18 cellular contexts compared by ENCODE assay signal in the genomic region with DNA sequence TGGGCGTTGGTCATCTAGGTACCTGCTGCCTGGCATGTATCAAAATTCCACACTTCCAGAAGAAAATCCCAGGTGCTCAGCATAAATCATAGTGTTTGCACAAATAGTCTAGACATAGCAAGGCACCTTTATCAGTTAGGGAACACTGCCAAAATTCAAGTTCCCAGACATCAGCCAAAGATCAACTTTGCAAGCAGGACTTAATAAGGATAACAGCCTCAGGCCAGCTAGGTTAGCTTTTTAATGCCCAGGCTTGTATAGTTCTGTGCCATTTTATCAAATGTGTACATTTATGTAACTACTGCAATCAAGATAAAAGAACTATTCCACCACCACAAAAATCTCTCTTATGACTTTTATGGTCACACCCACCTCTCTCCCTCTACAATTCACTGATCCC. TPM values are rescaled to one million over a fixed set of nuclear protein-coding genes. Genes with fewer than 3 reads are reported as not detected.
DNase-seq lines count a peak whose midpoint lies in the region; ATAC-seq, FAIRE-seq and TF ChIP-seq lines count a peak whose summit lies in the region.
"Had no signal": no experiment of that assay in that cellular context is flagged by ENCODE, and none has a peak within 500 bp of the region (broad histone marks: within the 10 kb centered on the region; RNA-seq: fewer than 3 reads in every experiment).

No MANE protein-coding gene starts in this region.

- intact Hi-C loops in right lobe of liver (cut with DNase I) = no loop called here
- intact Hi-C loops in HepG2 (cut with micrococcal nuclease; ENCODE audit: unreplicated experiment) = no loop called here
- intact Hi-C loops in left lung (cut with DNase I) = no loop called here

- no peak for TF ChIP-seq RAD21 in HepG2 (CRISPR knock-in tag; IDR thresholded peaks at IDR 0.05)

- 88% methylated on average over 1 of the region's 1 CpG for WGBS in right lobe of liver (ENCODE audit: insufficient coverage, low coverage, low lambda C conversion rate, missing lambda C conversion rate)
- 93% methylated on average over 1 of the region's 1 CpG for WGBS in HepG2 (ENCODE audit: low lambda C conversion rate)

- peaks cover 8% of the 10 kb centered on the region for H3K36me3 Mint-ChIP-seq in astrocyte (ENCODE audit: low read depth, unreplicated experiment)

- H4K20me1 ChIP-seq in HepG2 (ENCODE audit: insufficient read depth, low read length) (no peaks in the 10 kb centered on the region), astrocyte (ENCODE audit: insufficient read depth, low read length) (no peaks in the 10 kb centered on the region)

- POLR2A ChIA-PET in HepG2 (lab: Yijun Ruan, JAX) = no interaction called here

- H3K79me2 ChIP-seq in HepG2 (ENCODE audit: insufficient read depth, low read length) (no peaks in the 10 kb centered on the region), astrocyte (ENCODE audit: insufficient read depth, low read length) (no peaks in the 10 kb centered on the region)

- DNase-seq in right lobe of liver (no peak), HepG2 (ENCODE audit: low spot score) (no peak), astrocyte (ENCODE audit: low read depth) (peak; percentile 16), left lung (no peak), H54 (ENCODE audit: insufficient read length, low spot score) (no peak)
- DNase-seq in NK-92 treated with Interleukin-12 subunit alpha and Interleukin-12 subunit beta, amount 100 ng/mL, for 24 hours (lab: John Stamatoyannopoulos, UW) = no peak
- DNase-seq: BE2C, DMS79 treated with DMSO at 0.1 percent for 48 hours, HCEC 1CT, NCI-H1417 treated with DMSO at 0.1 percent for 48 hours, NCI-H187, NCI-H69, SJCRH30 had no signal

- no peaks in the 10 kb centered on the region for H3K27me3 ChIP-seq in right lobe of liver
- no peaks in the 10 kb centered on the region for H3K27me3 ChIP-seq in HepG2 (ENCODE audit: control insufficient read depth in 1 of 2, insufficient read depth in 2 of 2, low read length in 2 of 2)
- H3K27me3 ChIP-seq in astrocyte (ENCODE audit: insufficient read depth, low read length) = no peaks in the 10 kb centered on the region
- H3K27me3 ChIP-seq in left lung = no peaks in the 10 kb centered on the region
- H3K27me3 ChIP-seq: BE2C, SJCRH30 had no signal

- H3K4me1 Mint-ChIP-seq in astrocyte (ENCODE audit: low read depth, unreplicated experiment) = peaks cover 7% of the 10 kb centered on the region
- H3K4me1 Mint-ChIP-seq: GM23338, IgD-negative memory B cell had no signal

- H3K36me3 ChIP-seq in right lobe of liver (no peaks in the 10 kb centered on the region), HepG2 (replicated peaks in 1 of 2; ENCODE audit: control insufficient read depth in 1 of 2, insufficient read depth in 2 of 2, low read length in 2 of 2) (no peaks in the 10 kb centered on the region; a peak in 2 of 5 replicates), astrocyte (ENCODE audit: insufficient read depth, low read length) (no peaks in the 10 kb centered on the region), left lung (no peaks in the 10 kb centered on the region)
- H3K36me3 ChIP-seq: BE2C had no signal

- no peaks in the 10 kb centered on the region for H3K9me3 ChIP-seq in right lobe of liver
- no peaks in the 10 kb centered on the region for H3K9me3 ChIP-seq in HepG2 (ENCODE audit: low read length)
- H3K9me3 ChIP-seq in astrocyte (ENCODE audit: insufficient read depth, low read depth, low read length) = no peaks in the 10 kb centered on the region
- no peaks in the 10 kb centered on the region for H3K9me3 ChIP-seq in left lung
- H3K9me3 ChIP-seq: BE2C, SJCRH30 had no signal

- CTCF ChIA-PET in HepG2 (lab: Yijun Ruan, JAX; ENCODE audit: low intra/inter-chr PET ratio, low total read pairs) = no interaction called here

- H3K4me1 ChIP-seq in right lobe of liver (no peaks in the 10 kb centered on the region), HepG2 (ENCODE audit: insufficient read depth, low read length) (no peaks in the 10 kb centered on the region), astrocyte (ENCODE audit: insufficient read depth, low read length) (no peaks in the 10 kb centered on the region), left lung (no peaks in the 10 kb centered on the region)
- H3K4me1 ChIP-seq: BE2C, SJCRH30 had no signal

- H3K9ac ChIP-seq in HepG2 (ENCODE audit: insufficient read depth, low read depth, low read length) = no peak overlapping the region
- H3K9ac ChIP-seq in astrocyte (ENCODE audit: low read length) = no peak overlapping the region

- H3K9me3 Mint-ChIP-seq in astrocyte (ENCODE audit: unreplicated experiment) = no peaks in the 10 kb centered on the region
- H3K9me3 Mint-ChIP-seq: GM23338 had no signal

- no TSS peak for BruUV-seq in HepG2 (replicated peaks; lab: Mats Ljungman, UMichigan)

- H3K27ac Mint-ChIP-seq in astrocyte (ENCODE audit: unreplicated experiment) = no peak overlapping the region
- H3K27ac Mint-ChIP-seq: GM23338, IgD-negative memory B cell had no signal

- H3K27ac ChIP-seq in right lobe of liver (no peak overlapping the region), HepG2 (ENCODE audit: extremely low read length, insufficient read depth, low read length) (no peak overlapping the region), astrocyte (ENCODE audit: low read depth, low read length) (no peak overlapping the region), left lung (no peak overlapping the region)
- H3K27ac ChIP-seq: RWPE1, SJCRH30 had no signal

- H3K4me3 Mint-ChIP-seq in astrocyte (ENCODE audit: unreplicated experiment) = no peak overlapping the region
- H3K4me3 Mint-ChIP-seq: GM23338, IgD-negative memory B cell had no signal

- ATAC-seq in right lobe of liver = peak in 3 of 4 donors; percentile 39 to 57 (median 49)
- ATAC-seq in HepG2 = no peak
- ATAC-seq in left lung = peak; percentile 50
- ATAC-seq in HG03135 (IDR thresholded peaks at IDR 0.05; ENCODE audit: unreplicated experiment) = no peak
- ATAC-seq: GM12878, GM23338 had no signal

- no peaks in the 10 kb centered on the region for H3K27me3 Mint-ChIP-seq in astrocyte (ENCODE audit: low read depth, unreplicated experiment)
- H3K27me3 Mint-ChIP-seq: IgD-negative memory B cell had no signal

- no peak overlapping the region for H2AFZ ChIP-seq in HepG2 (ENCODE audit: low read length)
- H2AFZ ChIP-seq in astrocyte (ENCODE audit: low read depth, low read length) = no peak overlapping the region
- H2AFZ ChIP-seq: GM23338 had no signal

- H3K4me3 ChIP-seq in right lobe of liver = no peak overlapping the region
- no peak overlapping the region for H3K4me3 ChIP-seq in HepG2 (replicated peaks in 1 of 3; ENCODE audit: insufficient read depth in 1 of 3, low read depth in 2 of 3, low read length in 3 of 3)
- H3K4me3 ChIP-seq in astrocyte (ENCODE audit: insufficient read depth, low read depth, low read length) = no peak overlapping the region
- H3K4me3 ChIP-seq in left lung = no peak overlapping the region
- H3K4me3 ChIP-seq: GM12878, GM23338, SJCRH30 had no signal

- no peak for TF ChIP-seq CTCF in right lobe of liver (IDR thresholded peaks at IDR 0.05)
- no peak for TF ChIP-seq CTCF in HepG2 (CRISPR knock-in tag; IDR thresholded peaks at IDR 0.05)
- no peak for TF ChIP-seq CTCF in astrocyte (IDR thresholded peaks at IDR 0.05; ENCODE audit: insufficient read depth, low read depth, low read length)
- no peak for TF ChIP-seq CTCF in left lung (IDR thresholded peaks at IDR 0.05)

- FAIRE-seq in HepG2 (lab: Jason Lieb, UNC) (no peak), astrocyte (lab: Jason Lieb, UNC) (no peak), H54 (lab: Jason Lieb, UNC) (no peak)
- FAIRE-seq: GM12878 had no signal

- TF ChIP-seq EP300 in HepG2 (IDR thresholded peaks at IDR 0.05; ENCODE audit: low read depth in 2 of 2, low read length in 2 of 2) (no peak), HepG2 (CRISPR knock-in tag; IDR thresholded peaks at IDR 0.05; ENCODE audit: borderline replicate concordance) (no peak)

- no peak for TF ChIP-seq POLR2A in right lobe of liver (IDR thresholded peaks at IDR 0.05)
- TF ChIP-seq POLR2A in HepG2 (IDR thresholded peaks at IDR 0.05; ENCODE audit: insufficient read depth in 1 of 2, low read depth in 2 of 2, low read length in 2 of 2) = no peak
- TF ChIP-seq POLR2A in H54 (IDR thresholded peaks at IDR 0.05; ENCODE audit: low read depth, low read length) = no peak

- in situ Hi-C loops in HepG2 (cut with HindIII; ENCODE audit: extremely low pct_ligation_motif_present, low pct_unique_long_range_greater_than_20kb) = no loop called here

- no peak overlapping the region for H3K4me2 ChIP-seq in HepG2 (ENCODE audit: low read depth, low read length)
- H3K4me2 ChIP-seq in astrocyte (ENCODE audit: low read length) = no peak overlapping the region
- H3K4me2 ChIP-seq: GM23338 had no signal

RNA-seq across cellular contexts. Expression of a gene that starts 30.7 kb away (rescaled TPM):
- total RNA-seq in right lobe of liver (1 to 10 TPM; 2.2 to 5.2 (median 3.0) TPM), HepG2 (2016; rRNA removed; fragmentation: Illumina TruSeq; extraction: Trizol) (17.1 and 17.3 TPM in 2 replicates), astrocyte (10.9 and 12.9 TPM in 2 replicates), left lung (10 to 100 TPM; 11.5 to 12.1 TPM)
- 2.1 and 2.4 TPM in 2 replicates for total RNA-seq in HepG2 (2016; cell fraction: cytosol; rRNA removed; fragmentation: Illumina TruSeq; extraction: Trizol; ENCODE audit: low read depth)
- total RNA-seq in HepG2 (2016; cell fraction: insoluble cytoplasmic fraction; rRNA removed; fragmentation: Illumina TruSeq; extraction: Trizol) = 16.8 and 19.0 TPM in 2 replicates
- total RNA-seq in HepG2 (2016; cell fraction: membrane; rRNA removed; fragmentation: Illumina TruSeq; extraction: Trizol) = 4.5 and 6.3 TPM in 2 replicates
- total RNA-seq in HepG2 (2016; cell fraction: nucleus; rRNA removed; fragmentation: Illumina TruSeq; extraction: Trizol) = 36.5 and 37.8 TPM in 2 replicates
- 8.1 and 11.3 TPM in 2 replicates for polyA plus RNA-seq in HepG2 (2011; rRNA removed)
- polyA plus RNA-seq in HepG2 (2011; cell fraction: cytosol; rRNA removed) = 2.8 and 3.6 TPM in 2 replicates
- polyA plus RNA-seq in HepG2 (2011; cell fraction: nucleus; rRNA removed) = 17.2 and 19.2 TPM in 2 replicates
- polyA plus RNA-seq in HepG2 (2012) = 5.5 and 9.1 TPM in 2 replicates
- polyA plus RNA-seq in HepG2 (2016; cell fraction: cytosol; fragmentation: Illumina TruSeq; extraction: Trizol; ENCODE audit: low read depth) = 0.49 and 0.54 TPM in 2 replicates
- 8.8 and 10.0 TPM in 2 replicates for polyA plus RNA-seq in HepG2 (2016; cell fraction: insoluble cytoplasmic fraction; fragmentation: Illumina TruSeq; extraction: Trizol; ENCODE audit: low read depth)
- 1.0 and 1.3 TPM in 2 replicates for polyA plus RNA-seq in HepG2 (2016; cell fraction: membrane; fragmentation: Illumina TruSeq; extraction: Trizol; ENCODE audit: low read depth)
- polyA plus RNA-seq in HepG2 (2016; cell fraction: nucleus; fragmentation: Illumina TruSeq; extraction: Trizol; ENCODE audit: insufficient read depth, low read depth) = 35.2 and 36.3 TPM in 2 replicates
- polyA minus RNA-seq in HepG2 (2011; rRNA and poly(A)+ RNA removed; ENCODE audit: low replicate concordance) = 0.91 and 4.5 TPM in 2 replicates
- polyA minus RNA-seq in HepG2 (2011; cell fraction: cytosol; rRNA and poly(A)+ RNA removed) = 4.4 and 5.5 TPM in 2 replicates
- polyA minus RNA-seq in HepG2 (2011; cell fraction: nucleus; rRNA and poly(A)+ RNA removed) = 36.3 and 37.2 TPM in 2 replicates

RNA-seq across cellular contexts. Expression of a gene that starts 31.0 kb away (rescaled TPM):
- 1 to 10 TPM in 3 of 6 experiments, under 1 TPM in 3; 0.44 to 3.2 (median 1.3) TPM for total RNA-seq in right lobe of liver
- 36.9 and 54.1 TPM in 2 replicates for total RNA-seq in HepG2 (2016; rRNA removed; fragmentation: Illumina TruSeq; extraction: Trizol)
- 2.1 and 2.4 TPM in 2 replicates for total RNA-seq in HepG2 (2016; cell fraction: cytosol; rRNA removed; fragmentation: Illumina TruSeq; extraction: Trizol; ENCODE audit: low read depth)
- 36.1 and 54.9 TPM in 2 replicates for total RNA-seq in HepG2 (2016; cell fraction: insoluble cytoplasmic fraction; rRNA removed; fragmentation: Illumina TruSeq; extraction: Trizol)
- total RNA-seq in HepG2 (2016; cell fraction: membrane; rRNA removed; fragmentation: Illumina TruSeq; extraction: Trizol) = 8.7 and 10.3 TPM in 2 replicates
- 56.9 and 59.9 TPM in 2 replicates for total RNA-seq in HepG2 (2016; cell fraction: nucleus; rRNA removed; fragmentation: Illumina TruSeq; extraction: Trizol)
- 4.7 and 7.8 TPM in 2 replicates for polyA plus RNA-seq in HepG2 (2011; rRNA removed)
- polyA plus RNA-seq in HepG2 (2011; cell fraction: cytosol; rRNA removed) = 2.7 and 2.9 TPM in 2 replicates
- polyA plus RNA-seq in HepG2 (2011; cell fraction: nucleus; rRNA removed) = 8.3 and 9.3 TPM in 2 replicates
- 3.1 and 6.8 TPM in 2 replicates for polyA plus RNA-seq in HepG2 (2012)
- polyA plus RNA-seq in HepG2 (2016; cell fraction: cytosol; fragmentation: Illumina TruSeq; extraction: Trizol; ENCODE audit: low read depth) = 0.93 and 1.1 TPM in 2 replicates
- 30.7 and 32.8 TPM in 2 replicates for polyA plus RNA-seq in HepG2 (2016; cell fraction: insoluble cytoplasmic fraction; fragmentation: Illumina TruSeq; extraction: Trizol; ENCODE audit: low read depth)
- 2.6 and 6.4 TPM in 2 replicates for polyA plus RNA-seq in HepG2 (2016; cell fraction: membrane; fragmentation: Illumina TruSeq; extraction: Trizol; ENCODE audit: low read depth)
- polyA plus RNA-seq in HepG2 (2016; cell fraction: nucleus; fragmentation: Illumina TruSeq; extraction: Trizol; ENCODE audit: insufficient read depth, low read depth) = 25.2 and 28.0 TPM in 2 replicates
- 16.4 and 88.3 TPM in 2 replicates for polyA minus RNA-seq in HepG2 (2011; rRNA and poly(A)+ RNA removed; ENCODE audit: low replicate concordance)
- polyA minus RNA-seq in HepG2 (2011; cell fraction: cytosol; rRNA and poly(A)+ RNA removed) = 4.6 and 8.5 TPM in 2 replicates
- polyA minus RNA-seq in HepG2 (2011; cell fraction: nucleus; rRNA and poly(A)+ RNA removed) = 41.3 and 55.5 TPM in 2 replicates
- total RNA-seq in astrocyte = 5.8 and 8.6 TPM in 2 replicates
- total RNA-seq in left lung = 1 to 10 TPM; 3.8 to 5.6 TPM

Comparison
In these comparisons a context has a peak if more than half of its experiments do, and no peak if none do; other contexts are left out.
1. ATAC-seq: peak in right lobe of liver (3 of 4) and left lung (single experiment); none in HepG2 (single experiment) and HG03135 (single experiment).